Comparison of ENCODE assay signal across 1 cellular context in the genomic region with DNA sequence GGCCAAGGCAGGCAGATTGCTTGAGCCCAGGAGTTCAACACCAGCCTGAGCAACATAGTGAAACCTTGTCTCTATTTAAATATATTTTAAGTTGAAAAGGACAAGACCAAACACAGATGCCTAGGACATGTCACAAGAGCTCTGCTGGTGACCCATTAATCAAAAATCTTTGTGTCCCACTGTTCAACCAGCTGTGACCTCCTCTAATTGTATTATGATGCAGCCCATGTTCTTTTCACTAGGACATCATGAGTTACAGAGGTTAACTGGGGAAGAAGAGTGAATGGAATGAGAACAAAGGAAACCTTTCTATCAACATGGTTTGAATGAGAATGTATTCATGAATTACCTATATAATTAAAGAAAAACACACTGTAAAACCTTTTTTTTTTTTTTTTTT.
A peak's percentile ranks its signal among the peaks of the same experiment; 100 is the strongest.
TF ChIP-seq lines count a peak whose summit lies in the region.

No MANE protein-coding gene starts in this region.

TF ChIP-seq in H1, 55 proteins besides CTCF, POLR2A, EP300 and RAD21:
- TF ChIP-seq TEAD4 (IDR thresholded peaks at IDR 0.05; ENCODE audit: low read depth, low read length) (no peak), MAFK (IDR thresholded peaks at IDR 0.05; ENCODE audit: low read depth, low read length) (no peak), HDAC6 (IDR thresholded peaks at IDR 0.05; ENCODE audit: low read depth, low read length) (no peak), RFX5 (IDR thresholded peaks at IDR 0.05; ENCODE audit: borderline replicate concordance, low read depth, low read length) (no peak), SUZ12 (IDR thresholded peaks at IDR 0.05; ENCODE audit: low read length) (no peak), POU5F1 (IDR thresholded peaks at IDR 0.05; ENCODE audit: low read depth, low read length) (peak; percentile 50; the same call in 1 of the 2 replicates), EZH2 (IDR thresholded peaks at IDR 0.05; ENCODE audit: low read depth, low read length, severe bottlenecking) (no peak), NANOG (IDR thresholded peaks at IDR 0.05; ENCODE audit: insufficient read depth, low read depth, low read length, poor library complexity, severe bottlenecking) (peak; percentile 60), RXRA (IDR thresholded peaks at IDR 0.05; ENCODE audit: insufficient read depth, low read depth, low read length) (no peak), FOSL1 (IDR thresholded peaks at IDR 0.05; ENCODE audit: insufficient read depth, low read depth, low read length) (no peak)
TF ChIP-seq in H1: peak in this region for 2.
